ENCODE assay signal across 9 cellular contexts in the genomic region with DNA sequence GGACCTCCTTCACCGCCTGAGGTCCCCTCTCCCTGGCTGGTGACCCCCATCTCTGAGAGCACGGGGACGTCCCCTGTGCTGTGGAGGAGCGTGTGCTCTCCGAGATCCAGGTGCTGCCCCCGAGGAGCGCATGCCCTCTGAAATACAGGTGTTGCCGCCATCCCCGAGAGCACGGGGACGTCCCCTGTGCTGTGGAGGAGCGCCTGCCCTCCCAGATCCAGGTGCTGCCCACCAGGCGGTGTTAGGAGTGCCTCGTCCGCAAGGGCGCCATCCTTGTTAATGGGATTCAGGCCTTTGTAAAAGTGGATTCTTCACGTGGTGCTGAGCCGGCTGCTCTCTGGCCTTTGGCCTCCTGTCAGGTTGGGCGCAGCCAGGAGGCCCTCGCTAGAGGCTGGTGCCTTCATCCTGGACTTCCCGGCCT. TPM values are rescaled to one million over a fixed set of nuclear protein-coding genes. Genes with fewer than 3 reads are reported as not detected.
DNase-seq lines count a peak whose midpoint lies in the region; ATAC-seq, FAIRE-seq and TF ChIP-seq lines count a peak whose summit lies in the region.
"Had no signal": no experiment of that assay in that cellular context is flagged by ENCODE, and none has a peak within 500 bp of the region (broad histone marks: within the 10 kb centered on the region; RNA-seq: fewer than 3 reads in every experiment).

No MANE protein-coding gene starts in this region.

- DNase-seq in Calu3, result no peak
- DNase-seq in RWPE2 (ENCODE audit: low spot score), result no peak
- no peak for DNase-seq in DMS114 treated with DMSO at 0.1 percent for 48 hours (lab: John Stamatoyannopoulos, UW; ENCODE audit: unreplicated experiment)
- no peak for DNase-seq in RCC 7860 (ENCODE audit: low spot score)
- no peak for DNase-seq in foreskin fibroblast
- DNase-seq in epidermal melanocyte (ENCODE audit: insufficient read length, low spot score), result no peak

- BruUV-seq in Calu3 (replicated peaks; lab: Mats Ljungman, UMichigan), result no TSS peak

- H3K27ac Mint-ChIP-seq in Calu3 (ENCODE audit: unreplicated experiment), result no peak overlapping the region

- H3K9me3 ChIP-seq in RWPE2 (ENCODE audit: severe bottlenecking), result no peaks in the 10 kb centered on the region
- H3K9me3 ChIP-seq in mucosa of stomach (ENCODE audit: control insufficient read depth, low read length), result no peaks in the 10 kb centered on the region

- peak overlapping the region; percentile 50 for H3K4me3 Mint-ChIP-seq in Calu3 (ENCODE audit: low read depth, unreplicated experiment)

- FAIRE-seq in RCC 7860 (lab: Jason Lieb, UNC), result no peak

- H3K4me3 ChIP-seq in RWPE2 (ENCODE audit: severe bottlenecking) (no peak overlapping the region), mucosa of stomach (ENCODE audit: low read length) (no peak overlapping the region), foreskin fibroblast (ENCODE audit: low read depth in 1 of 2, low read length in 2 of 2) (peak overlapping the region in 1 of 2 donors; percentile 38)

- no peak for TF ChIP-seq CTCF in Calu3 (IDR thresholded peaks at IDR 0.05; ENCODE audit: unreplicated experiment)
- TF ChIP-seq CTCF in RWPE2 (IDR thresholded peaks at IDR 0.05; ENCODE audit: poor library complexity, severe bottlenecking), result no peak
- TF ChIP-seq CTCF in foreskin fibroblast (IDR thresholded peaks at IDR 0.05; ENCODE audit: low read depth, low read length), result no peak

- peaks cover 3% of the 10 kb centered on the region for H3K4me1 ChIP-seq in RWPE2 (ENCODE audit: insufficient read depth, poor library complexity, severe bottlenecking)
- no peaks in the 10 kb centered on the region for H3K4me1 ChIP-seq in mucosa of stomach (ENCODE audit: control insufficient read depth, insufficient read depth, low read length)

- H3K27me3 ChIP-seq in RWPE2 (ENCODE audit: insufficient read depth, poor library complexity, severe bottlenecking) (no peaks in the 10 kb centered on the region), mucosa of stomach (ENCODE audit: control insufficient read depth, insufficient read depth, low read length) (no peaks in the 10 kb centered on the region)
- H3K27me3 ChIP-seq: dorsolateral prefrontal cortex had no signal

- H3K4me1 Mint-ChIP-seq in Calu3 (ENCODE audit: low read depth, unreplicated experiment), result no peaks in the 10 kb centered on the region

- intact Hi-C loops in Calu3 (cut with micrococcal nuclease; ENCODE audit: unreplicated experiment), result loop anchor here (2.0 to 5.0 kb wide), 3 partner anchors 64 to 463 kb away; a partner anchor contains a TSS

- H3K27ac ChIP-seq in RWPE2 (ENCODE audit: poor library complexity, severe bottlenecking), result no peak overlapping the region

- H3K36me3 Mint-ChIP-seq in Calu3 (ENCODE audit: insufficient read depth, unreplicated experiment), result peaks cover 9% of the 10 kb centered on the region

- H3K9me3 Mint-ChIP-seq in Calu3 (ENCODE audit: low read depth, unreplicated experiment), result no peaks in the 10 kb centered on the region

- ATAC-seq in GM21737 (IDR thresholded peaks at IDR 0.05; ENCODE audit: unreplicated experiment), result peak; percentile 3
- peak; percentile 17; the same call in 2 of the 3 replicates for ATAC-seq in RWPE2 (ENCODE audit: low read depth)

- peaks cover 5% of the 10 kb centered on the region for H3K36me3 ChIP-seq in RWPE2 (ENCODE audit: low read depth)
- H3K36me3 ChIP-seq in mucosa of stomach (ENCODE audit: control insufficient read depth, insufficient read depth, low read length), result peaks cover 4% of the 10 kb centered on the region

- no peaks in the 10 kb centered on the region for H3K27me3 Mint-ChIP-seq in Calu3 (ENCODE audit: unreplicated experiment)

- peak overlapping the region; percentile 56 for H3K9ac ChIP-seq in mucosa of stomach (ENCODE audit: low read length)

- CTCF ChIA-PET in Calu3 (lab: Charles Lee), result interaction anchor here (0.9 to 2.9 kb wide), 10 partner anchors 8 to 460 kb away, joined by 3 to 96 read pairs (median 5); no protein-coding TSS in a partner anchor

RNA-seq across cellular contexts. Expression of a gene that starts 10.1 kb away (rescaled TPM):
- 62.5 and 67.3 TPM in 2 replicates for total RNA-seq in Calu3 (2022)

RNA-seq across cellular contexts. Expression of a gene that starts 10.2 kb away (rescaled TPM):
- 46.3 and 48.0 TPM in 2 replicates for total RNA-seq in Calu3 (2022)
